In the genomic region with DNA sequence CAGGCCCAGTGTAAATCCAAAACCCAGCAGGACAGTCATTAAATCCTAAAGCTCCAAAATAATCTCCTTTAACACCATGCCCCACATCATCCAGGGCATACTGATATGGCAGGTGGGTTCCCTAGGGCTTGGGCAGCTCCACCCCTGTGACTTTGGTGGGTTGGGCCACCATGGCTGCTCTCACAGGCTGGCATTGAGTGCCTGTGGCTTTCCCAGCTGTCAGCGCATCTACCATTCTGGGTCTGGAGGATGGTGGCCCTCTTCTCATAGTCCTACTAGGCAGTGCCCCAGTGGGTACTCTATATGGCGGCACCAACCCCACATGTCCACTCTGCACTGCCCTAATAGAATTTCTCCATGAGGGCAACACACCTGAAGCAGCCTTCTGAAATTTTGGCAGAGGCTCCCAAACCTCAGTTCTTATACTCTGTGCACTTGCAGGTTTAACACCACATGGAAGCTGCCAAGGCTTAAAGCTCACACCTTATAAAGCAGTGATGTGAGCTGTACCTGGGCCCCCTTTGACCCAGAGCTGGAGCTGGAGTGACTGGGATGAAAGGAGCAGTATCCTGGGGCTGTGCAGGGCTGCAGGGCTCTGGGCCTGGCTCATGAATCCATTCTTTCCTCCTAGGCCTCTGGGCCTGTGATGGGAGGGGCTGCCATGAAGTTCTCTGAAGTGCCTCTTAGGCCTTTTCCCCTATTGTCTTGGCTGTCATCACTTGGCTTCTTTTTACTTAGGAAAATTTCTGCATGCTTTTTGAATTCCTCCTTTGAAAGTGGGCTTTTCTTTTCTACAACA, we compare ENCODE assay signal across 9 cellular contexts.
"Had no signal": no experiment of that assay in that cellular context is flagged by ENCODE, and none has a peak within 500 bp of the region (broad histone marks: within the 10 kb centered on the region; RNA-seq: fewer than 3 reads in every experiment).

No MANE protein-coding gene starts in this region.

- ATAC-seq: GM23338, HCT116 had no signal

- H3K4me1 ChIP-seq: HAP-1 had no signal

- H3K27ac Mint-ChIP-seq: GM23338, H9, HFFc6 had no signal

- DNase-seq: GM23248, GOT3, H7, H9, HCEC 1CT, HFFc6 had no signal

- H3K4me1 Mint-ChIP-seq: GM23338, H9 had no signal

- H3K4me3 ChIP-seq: GM23248, GM23338, HAP-1 had no signal

- H3K27ac ChIP-seq: GM23248 had no signal

- H3K36me3 ChIP-seq: HAP-1 had no signal

- H3K4me3 Mint-ChIP-seq: GM23338, H9, HFFc6 had no signal

- H3K9me3 ChIP-seq: HAP-1 had no signal

- H3K9ac ChIP-seq: GM23248 had no signal
